ENCODE assay signal across 19 cellular contexts in the genomic region with DNA sequence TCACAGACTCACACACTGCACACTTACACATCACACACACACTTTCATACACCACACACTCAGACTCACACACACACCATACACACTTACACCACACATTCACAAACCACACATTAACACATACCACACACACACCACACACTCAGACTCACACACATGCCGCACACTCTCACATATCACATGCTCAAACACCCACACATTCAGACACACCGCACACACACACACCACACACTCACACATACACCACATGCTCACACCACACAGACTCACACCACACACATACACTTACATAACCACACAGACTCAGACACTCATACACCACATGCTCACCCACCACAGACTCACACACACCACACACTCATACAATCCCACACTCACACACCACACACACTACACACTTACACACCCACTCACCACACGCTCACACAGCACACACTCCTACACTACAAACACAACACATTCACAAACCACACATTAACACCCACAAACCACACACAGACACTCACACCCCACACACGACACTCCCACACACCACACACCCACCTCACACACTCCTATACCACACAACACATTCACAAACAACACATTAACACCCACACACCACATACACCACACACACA.
DNase-seq lines count a peak whose midpoint lies in the region; ATAC-seq, FAIRE-seq and TF ChIP-seq lines count a peak whose summit lies in the region.
"Had no signal": no experiment of that assay in that cellular context is flagged by ENCODE, and none has a peak within 500 bp of the region (broad histone marks: within the 10 kb centered on the region; RNA-seq: fewer than 3 reads in every experiment).

No MANE protein-coding gene starts in this region.

- no peak overlapping the region for H3K56ac ChIP-seq in IMR-90 (ENCODE audit: extremely low read depth, insufficient read depth, low read length)

- no peak for TF ChIP-seq POLR2A in A549 (IDR thresholded peaks at IDR 0.05; ENCODE audit: low read length)
- TF ChIP-seq POLR2A in IMR-90 (IDR thresholded peaks at IDR 0.05; ENCODE audit: low read depth, low read length) = no peak

- H3K18ac ChIP-seq in IMR-90 (ENCODE audit: low read depth, low read length) = no peak overlapping the region
- H3K18ac ChIP-seq in neuronal stem cell (ENCODE audit: low read length) = no peak overlapping the region

- H2AK5ac ChIP-seq in IMR-90 (ENCODE audit: low read depth, low read length) (no peak overlapping the region), neuronal stem cell (ENCODE audit: low read depth, low read length) (no peak overlapping the region)

- no peaks in the 10 kb centered on the region for H4K20me1 ChIP-seq in IMR-90 (ENCODE audit: insufficient read depth, low read length)

- H3K4me3 Mint-ChIP-seq in immature natural killer cell = no peak overlapping the region

- intact Hi-C loops in IMR-90 (cut with micrococcal nuclease) = loop anchor here (10.0 kb wide), 1 partner anchor 197 kb away; no protein-coding TSS in a partner anchor

- no peak overlapping the region for H2BK12ac ChIP-seq in neuronal stem cell (ENCODE audit: low read length)

- in situ Hi-C loops in IMR-90 (cut with MboI; ENCODE audit: low sequenced_read_pairs) = no loop called here

- dilution Hi-C loops in IMR-90 (cut with HindIII; ENCODE audit: low sequenced_read_pairs, unreplicated experiment) = no loop called here

- 87% methylated on average over 4 of the region's 4 CpGs for WGBS in A549 (ENCODE audit: missing lambda C conversion rate)
- WGBS in IMR-90 (ENCODE audit: extremely low coverage in 2 of 2, insufficient read length in 1 of 2), 2 experiments = 79 to 100% methylated on average over 2 of the region's 4 CpGs
- WGBS in neuronal stem cell (ENCODE audit: extremely low coverage in 2 of 2, insufficient read length in 2 of 2, insufficient replicate concordance in 1 of 2), 2 donors = 100% methylated on average over 1 to 4 of the region's 4 CpGs

- H2AFZ ChIP-seq in IMR-90 (replicated peaks; ENCODE audit: low read length, poor library complexity) (peak overlapping the region; percentile 33), neuronal stem cell (ENCODE audit: low read length) (no peak overlapping the region)

- H3K36me3 Mint-ChIP-seq in immature natural killer cell = no peaks in the 10 kb centered on the region

- peaks cover 0 to 4% (median 3%) of the 10 kb centered on the region in 3 donors for H3K27me3 Mint-ChIP-seq in immature natural killer cell (ENCODE audit: low read depth in 3 of 3)

- H2BK20ac ChIP-seq in IMR-90 (ENCODE audit: low read depth, low read length) = no peak overlapping the region

- no peak for ATAC-seq in A549
- no peak for ATAC-seq in IMR-90 (ENCODE audit: low read depth)
- no peak for ATAC-seq in HG02759 (IDR thresholded peaks at IDR 0.05; ENCODE audit: unreplicated experiment)
- ATAC-seq: PC-3 had no signal

- H4K5ac ChIP-seq in IMR-90 (ENCODE audit: low read depth, low read length) = no peak overlapping the region

- no peak overlapping the region for H3K14ac ChIP-seq in IMR-90 (replicated peaks; ENCODE audit: low read depth, low read length)
- no peak overlapping the region for H3K14ac ChIP-seq in neuronal stem cell (ENCODE audit: low read length)

- CTCF ChIA-PET in A549 (lab: Yijun Ruan, JAX) (no interaction called here), IMR-90 (lab: Yijun Ruan, JAX) (no interaction called here)

- H3K79me1 ChIP-seq in IMR-90 (ENCODE audit: low read depth in 1 of 2, low read length in 2 of 2) (no peaks in the 10 kb centered on the region), neuronal stem cell (ENCODE audit: low read depth, low read length) (no peaks in the 10 kb centered on the region)

- no peak overlapping the region for H3K23ac ChIP-seq in IMR-90 (ENCODE audit: low read depth, low read length)
- H3K23ac ChIP-seq in neuronal stem cell (ENCODE audit: low read depth, low read length, poor library complexity) = peak overlapping the region; percentile 31

- POLR2A ChIA-PET in A549 (lab: Yijun Ruan, JAX) (no interaction called here), IMR-90 (lab: Charles Lee; ENCODE audit: unreplicated experiment) (no interaction called here)

- H3K4me1 ChIP-seq in A549 (peaks cover 26% of the 10 kb centered on the region), IMR-90 (ENCODE audit: control insufficient read depth, insufficient read depth, low read length) (peaks cover 9% of the 10 kb centered on the region), neuronal stem cell (ENCODE audit: control insufficient read depth in 2 of 2, insufficient read depth in 1 of 2, low read depth in 1 of 2, low read length in 2 of 2) (peaks cover 0 to 2% of the 10 kb centered on the region in 2 donors)

- no peak overlapping the region; the same call in 2 of the 3 replicates for H2BK15ac ChIP-seq in IMR-90 (ENCODE audit: low read depth, low read length)
- H2BK15ac ChIP-seq in neuronal stem cell (ENCODE audit: low read length) = no peak overlapping the region

- H3K4ac ChIP-seq in IMR-90 (ENCODE audit: low read depth, low read length) (no peak overlapping the region), neuronal stem cell (ENCODE audit: low read length) (no peak overlapping the region)

- H2BK120ac ChIP-seq in IMR-90 (ENCODE audit: low read depth, low read length) (no peak overlapping the region), neuronal stem cell (ENCODE audit: low read depth, low read length) (no peak overlapping the region)

- no TSS peak for BruUV-seq in IMR-90 (replicated peaks; lab: Mats Ljungman, UMichigan)

- peaks cover 7% of the 10 kb centered on the region for H3K9me1 ChIP-seq in IMR-90 (ENCODE audit: insufficient read depth, low read length)

- TF ChIP-seq RAD21 in A549 (conservative IDR thresholded peaks at IDR 0.05 in 1 of 2, IDR thresholded peaks at IDR 0.05 in 1 of 2) (no peak), IMR-90 (IDR thresholded peaks at IDR 0.05; ENCODE audit: low read length) (no peak)

- no peak for TF ChIP-seq EP300 in A549 (IDR thresholded peaks at IDR 0.05)

- H3K4me1 Mint-ChIP-seq in immature natural killer cell = peaks cover 0 to 10% of the 10 kb centered on the region in 2 donors

- no peak overlapping the region for H4K8ac ChIP-seq in IMR-90 (ENCODE audit: low read depth in 2 of 2, low read length in 2 of 2)
- no peak overlapping the region for H4K8ac ChIP-seq in neuronal stem cell (ENCODE audit: low read depth, low read length)

- H3K36me3 ChIP-seq in IMR-90 (ENCODE audit: control insufficient read depth, insufficient read depth, low read length) (no peaks in the 10 kb centered on the region), neuronal stem cell (replicated peaks in 1 of 2; ENCODE audit: control insufficient read depth in 2 of 2, insufficient read depth in 2 of 2, low read length in 2 of 2) (no peaks in the 10 kb centered on the region)
- H3K36me3 ChIP-seq: SJSA1 had no signal

- H3K4me2 ChIP-seq in A549 (no peak overlapping the region), IMR-90 (ENCODE audit: low read depth, low read length) (no peak overlapping the region), neuronal stem cell (ENCODE audit: insufficient read depth, low read length, poor library complexity, severe bottlenecking) (no peak overlapping the region)

- H3K9me3 ChIP-seq in A549 (no peaks in the 10 kb centered on the region), IMR-90 (ENCODE audit: control insufficient read depth, insufficient read depth, low read length) (no peaks in the 10 kb centered on the region), neuronal stem cell (replicated peaks in 1 of 2; ENCODE audit: control insufficient read depth in 2 of 2, insufficient read depth in 1 of 2, low read depth in 1 of 2, low read length in 2 of 2) (peaks cover 0 to 3% of the 10 kb centered on the region in 2 donors)
- H3K9me3 ChIP-seq: SJSA1 had no signal

- no peak overlapping the region for H4K91ac ChIP-seq in IMR-90 (ENCODE audit: insufficient read depth, low read depth, low read length)
- peak overlapping the region; percentile 1 for H4K91ac ChIP-seq in neuronal stem cell (ENCODE audit: low read depth, low read length, poor library complexity)

- peaks cover 0 to 2% (median 0%) of the 10 kb centered on the region in 6 donors for H3K9me3 Mint-ChIP-seq in immature natural killer cell

- H3K4me3 ChIP-seq in A549 (no peak overlapping the region), IMR-90 (ENCODE audit: insufficient read depth, low read depth, low read length) (no peak overlapping the region), neuronal stem cell (ENCODE audit: low read length in 2 of 2) (peak overlapping the region in 1 of 2 donors; percentile 13)
- H3K4me3 ChIP-seq: SJSA1 had no signal

- DNase-seq in A549 (ENCODE audit: low read depth in 1 of 2, low spot score in 1 of 2) = no peak
- DNase-seq in IMR-90 = no peak
- peak; percentile 17 to 37 (median 31) for DNase-seq in immature natural killer cell
- DNase-seq in neuronal stem cell (ENCODE audit: low spot score) = no peak
- DNase-seq in SIG-M5 treated with dmso at 0.1 percent for 504 hours (lab: John Stamatoyannopoulos, UW; ENCODE audit: unreplicated experiment) = no peak
- no peak for DNase-seq in DMS79 (lab: John Stamatoyannopoulos, UW)
- DNase-seq in stimulated activated CD4-positive, alpha-beta T cell treated with anti-CD3 and anti-CD28 coated beads, Interleukin-12 subunit alpha, Interleukin-12 subunit beta, amount 100 ng/mL, for 4 hours = no peak
- DNase-seq: GF-D8, KBM-7, NCI-H1092, NCI-H2081 treated with DMSO at 0.1 percent for 48 hours, NCI-H510A treated with DMSO at 0.1 percent for 48 hours, NCI-H82, PC-3 had no signal

- peak overlapping the region; percentile 87 for H2BK5ac ChIP-seq in IMR-90 (ENCODE audit: low read depth, low read length, poor library complexity, severe bottlenecking)
- no peak overlapping the region for H2BK5ac ChIP-seq in neuronal stem cell (ENCODE audit: low read length)

- TF ChIP-seq CTCF in A549 (IDR thresholded peaks at IDR 0.05) (no peak), IMR-90 (conservative IDR thresholded peaks at IDR 0.05; ENCODE audit: low read depth, low read length) (no peak)

- peak; percentile 23 for FAIRE-seq in A549 (lab: Jason Lieb, UNC)
- FAIRE-seq: H54 had no signal

- H3K27ac ChIP-seq in A549 (no peak overlapping the region), IMR-90 (ENCODE audit: insufficient read depth, low read length) (no peak overlapping the region), neuronal stem cell (replicated peaks; ENCODE audit: low read length) (no peak overlapping the region)
- H3K27ac ChIP-seq: C4-2B, HL-60, SJSA1 had no signal

- H3K9ac ChIP-seq in IMR-90 (ENCODE audit: low read depth, low read length) (no peak overlapping the region), neuronal stem cell (ENCODE audit: low read depth, low read length, poor library complexity) (no peak overlapping the region)

- no peak overlapping the region for H2AK9ac ChIP-seq in IMR-90 (replicated peaks; ENCODE audit: low read depth, low read length, poor library complexity)

- no peak overlapping the region for H3K27ac Mint-ChIP-seq in immature natural killer cell

- H3K27me3 ChIP-seq in IMR-90 (ENCODE audit: control insufficient read depth, insufficient read depth, low read length) = peaks cover 3% of the 10 kb centered on the region
- peaks cover 0 to 3% (median 0%) of the 10 kb centered on the region in 3 experiments for H3K27me3 ChIP-seq in neuronal stem cell (ENCODE audit: control insufficient read depth in 3 of 3, insufficient read depth in 3 of 3, low read depth in 1 of 3, low read length in 3 of 3)

TF ChIP-seq in A549, 52 proteins besides CTCF, POLR2A, EP300 and RAD21 (continues in another document):
- no peak for TF ChIP-seq CHD2 (IDR thresholded peaks at IDR 0.05; ENCODE audit: low read length, partially characterized antibody)

Comparison
In these comparisons a context has a peak if more than half of its experiments do, and no peak if none do; other contexts are left out.
1. DNase-seq: peak in immature natural killer cell (3 of 3); none in A549 (0 of 2), IMR-90 (single experiment), neuronal stem cell (single experiment), SIG-M5 treated with dmso at 0.1 percent for 504 hours (single experiment), DMS79 (single experiment) and stimulated activated CD4-positive, alpha-beta T cell treated with anti-CD3 and anti-CD28 coated beads, Interleukin-12 subunit alpha, Interleukin-12 subunit beta, amount 100 ng/mL, for 4 hours (single experiment).